ENCODE assay signal across 1 cellular context in the genomic region with DNA sequence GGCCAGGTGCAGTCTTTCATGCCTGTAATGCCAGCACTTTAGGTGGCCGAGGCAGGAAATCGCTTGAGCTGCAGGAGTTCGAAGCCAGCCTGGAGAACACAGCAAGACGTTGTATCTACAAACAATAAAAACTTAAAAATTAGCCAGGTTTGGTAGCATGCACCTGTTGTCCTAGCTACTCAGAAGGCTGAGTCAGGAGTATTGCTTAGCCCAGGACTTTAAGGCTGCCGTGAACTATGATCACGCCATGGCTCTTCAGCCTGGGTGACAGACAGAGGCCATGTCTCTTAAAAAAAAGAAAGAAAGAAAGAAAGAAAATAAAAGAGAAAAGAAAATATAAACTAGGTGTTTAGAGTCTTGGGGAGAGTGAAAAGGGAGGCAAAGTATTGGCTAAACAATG.
TF ChIP-seq lines count a peak whose summit lies in the region.

No MANE protein-coding gene starts in this region.

TF ChIP-seq in GM23338, 12 proteins besides CTCF, POLR2A, EP300 and RAD21:
- TF ChIP-seq, protein P1, sequence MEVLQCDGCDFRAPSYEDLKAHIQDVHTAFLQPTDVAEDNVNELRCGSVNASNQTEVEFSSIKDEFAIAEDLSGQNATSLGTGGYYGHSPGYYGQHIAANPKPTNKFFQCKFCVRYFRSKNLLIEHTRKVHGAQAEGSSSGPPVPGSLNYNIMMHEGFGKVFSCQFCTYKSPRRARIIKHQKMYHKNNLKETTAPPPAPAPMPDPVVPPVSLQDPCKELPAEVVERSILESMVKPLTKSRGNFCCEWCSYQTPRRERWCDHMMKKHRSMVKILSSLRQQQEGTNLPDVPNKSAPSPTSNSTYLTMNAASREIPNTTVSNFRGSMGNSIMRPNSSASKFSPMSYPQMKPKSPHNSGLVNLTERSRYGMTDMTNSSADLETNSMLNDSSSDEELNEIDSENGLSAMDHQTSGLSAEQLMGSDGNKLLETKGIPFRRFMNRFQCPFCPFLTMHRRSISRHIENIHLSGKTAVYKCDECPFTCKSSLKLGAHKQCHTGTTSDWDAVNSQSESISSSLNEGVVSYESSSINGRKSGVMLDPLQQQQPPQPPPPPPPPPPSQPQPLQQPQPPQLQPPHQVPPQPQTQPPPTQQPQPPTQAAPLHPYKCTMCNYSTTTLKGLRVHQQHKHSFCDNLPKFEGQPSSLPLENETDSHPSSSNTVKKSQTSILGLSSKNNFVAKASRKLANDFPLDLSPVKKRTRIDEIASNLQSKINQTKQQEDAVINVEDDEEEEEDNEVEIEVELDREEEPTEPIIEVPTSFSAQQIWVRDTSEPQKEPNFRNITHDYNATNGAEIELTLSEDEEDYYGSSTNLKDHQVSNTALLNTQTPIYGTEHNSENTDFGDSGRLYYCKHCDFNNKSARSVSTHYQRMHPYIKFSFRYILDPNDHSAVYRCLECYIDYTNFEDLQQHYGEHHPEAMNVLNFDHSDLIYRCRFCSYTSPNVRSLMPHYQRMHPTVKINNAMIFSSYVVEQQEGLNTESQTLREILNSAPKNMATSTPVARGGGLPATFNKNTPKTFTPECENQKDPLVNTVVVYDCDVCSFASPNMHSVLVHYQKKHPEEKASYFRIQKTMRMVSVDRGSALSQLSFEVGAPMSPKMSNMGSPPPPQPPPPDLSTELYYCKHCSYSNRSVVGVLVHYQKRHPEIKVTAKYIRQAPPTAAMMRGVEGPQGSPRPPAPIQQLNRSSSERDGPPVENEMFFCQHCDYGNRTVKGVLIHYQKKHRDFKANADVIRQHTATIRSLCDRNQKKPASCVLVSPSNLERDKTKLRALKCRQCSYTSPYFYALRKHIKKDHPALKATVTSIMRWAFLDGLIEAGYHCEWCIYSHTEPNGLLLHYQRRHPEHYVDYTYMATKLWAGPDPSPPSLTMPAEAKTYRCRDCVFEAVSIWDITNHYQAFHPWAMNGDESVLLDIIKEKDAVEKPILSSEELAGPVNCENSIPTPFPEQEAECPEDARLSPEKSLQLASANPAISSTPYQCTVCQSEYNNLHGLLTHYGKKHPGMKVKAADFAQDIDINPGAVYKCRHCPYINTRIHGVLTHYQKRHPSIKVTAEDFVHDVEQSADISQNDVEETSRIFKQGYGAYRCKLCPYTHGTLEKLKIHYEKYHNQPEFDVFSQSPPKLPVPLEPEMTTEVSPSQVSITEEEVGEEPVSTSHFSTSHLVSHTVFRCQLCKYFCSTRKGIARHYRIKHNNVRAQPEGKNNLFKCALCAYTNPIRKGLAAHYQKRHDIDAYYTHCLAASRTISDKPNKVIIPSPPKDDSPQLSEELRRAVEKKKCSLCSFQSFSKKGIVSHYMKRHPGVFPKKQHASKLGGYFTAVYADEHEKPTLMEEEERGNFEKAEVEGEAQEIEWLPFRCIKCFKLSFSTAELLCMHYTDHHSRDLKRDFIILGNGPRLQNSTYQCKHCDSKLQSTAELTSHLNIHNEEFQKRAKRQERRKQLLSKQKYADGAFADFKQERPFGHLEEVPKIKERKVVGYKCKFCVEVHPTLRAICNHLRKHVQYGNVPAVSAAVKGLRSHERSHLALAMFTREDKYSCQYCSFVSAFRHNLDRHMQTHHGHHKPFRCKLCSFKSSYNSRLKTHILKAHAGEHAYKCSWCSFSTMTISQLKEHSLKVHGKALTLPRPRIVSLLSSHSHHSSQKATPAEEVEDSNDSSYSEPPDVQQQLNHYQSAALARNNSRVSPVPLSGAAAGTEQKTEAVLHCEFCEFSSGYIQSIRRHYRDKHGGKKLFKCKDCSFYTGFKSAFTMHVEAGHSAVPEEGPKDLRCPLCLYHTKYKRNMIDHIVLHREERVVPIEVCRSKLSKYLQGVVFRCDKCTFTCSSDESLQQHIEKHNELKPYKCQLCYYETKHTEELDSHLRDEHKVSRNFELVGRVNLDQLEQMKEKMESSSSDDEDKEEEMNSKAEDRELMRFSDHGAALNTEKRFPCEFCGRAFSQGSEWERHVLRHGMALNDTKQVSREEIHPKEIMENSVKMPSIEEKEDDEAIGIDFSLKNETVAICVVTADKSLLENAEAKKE (CRISPR knock-in tag; IDR thresholded peaks at IDR 0.05), result no peak
- no peak for TF ChIP-seq NANOG (IDR thresholded peaks at IDR 0.05; ENCODE audit: borderline replicate concordance)
- TF ChIP-seq JUNB (IDR thresholded peaks at IDR 0.05; ENCODE audit: unreplicated experiment), result no peak
- no peak for TF ChIP-seq EZH2phosphoT487 (IDR thresholded peaks at IDR 0.05; ENCODE audit: unreplicated experiment)
- no peak for TF ChIP-seq EZH2 (IDR thresholded peaks at IDR 0.05; ENCODE audit: low read depth, unreplicated experiment)
- TF ChIP-seq, protein P2, sequence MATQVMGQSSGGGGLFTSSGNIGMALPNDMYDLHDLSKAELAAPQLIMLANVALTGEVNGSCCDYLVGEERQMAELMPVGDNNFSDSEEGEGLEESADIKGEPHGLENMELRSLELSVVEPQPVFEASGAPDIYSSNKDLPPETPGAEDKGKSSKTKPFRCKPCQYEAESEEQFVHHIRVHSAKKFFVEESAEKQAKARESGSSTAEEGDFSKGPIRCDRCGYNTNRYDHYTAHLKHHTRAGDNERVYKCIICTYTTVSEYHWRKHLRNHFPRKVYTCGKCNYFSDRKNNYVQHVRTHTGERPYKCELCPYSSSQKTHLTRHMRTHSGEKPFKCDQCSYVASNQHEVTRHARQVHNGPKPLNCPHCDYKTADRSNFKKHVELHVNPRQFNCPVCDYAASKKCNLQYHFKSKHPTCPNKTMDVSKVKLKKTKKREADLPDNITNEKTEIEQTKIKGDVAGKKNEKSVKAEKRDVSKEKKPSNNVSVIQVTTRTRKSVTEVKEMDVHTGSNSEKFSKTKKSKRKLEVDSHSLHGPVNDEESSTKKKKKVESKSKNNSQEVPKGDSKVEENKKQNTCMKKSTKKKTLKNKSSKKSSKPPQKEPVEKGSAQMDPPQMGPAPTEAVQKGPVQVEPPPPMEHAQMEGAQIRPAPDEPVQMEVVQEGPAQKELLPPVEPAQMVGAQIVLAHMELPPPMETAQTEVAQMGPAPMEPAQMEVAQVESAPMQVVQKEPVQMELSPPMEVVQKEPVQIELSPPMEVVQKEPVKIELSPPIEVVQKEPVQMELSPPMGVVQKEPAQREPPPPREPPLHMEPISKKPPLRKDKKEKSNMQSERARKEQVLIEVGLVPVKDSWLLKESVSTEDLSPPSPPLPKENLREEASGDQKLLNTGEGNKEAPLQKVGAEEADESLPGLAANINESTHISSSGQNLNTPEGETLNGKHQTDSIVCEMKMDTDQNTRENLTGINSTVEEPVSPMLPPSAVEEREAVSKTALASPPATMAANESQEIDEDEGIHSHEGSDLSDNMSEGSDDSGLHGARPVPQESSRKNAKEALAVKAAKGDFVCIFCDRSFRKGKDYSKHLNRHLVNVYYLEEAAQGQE (IDR thresholded peaks at IDR 0.05; ENCODE audit: unreplicated experiment), result no peak
- TF ChIP-seq STAT1 (IDR thresholded peaks at IDR 0.05; ENCODE audit: unreplicated experiment), result no peak
- TF ChIP-seq POLR2AphosphoS5 (IDR thresholded peaks at IDR 0.05; ENCODE audit: low read depth), result no peak
- TF ChIP-seq ZNF114 (CRISPR knock-in tag; IDR thresholded peaks at IDR 0.05), result no peak
- TF ChIP-seq, protein P3, sequence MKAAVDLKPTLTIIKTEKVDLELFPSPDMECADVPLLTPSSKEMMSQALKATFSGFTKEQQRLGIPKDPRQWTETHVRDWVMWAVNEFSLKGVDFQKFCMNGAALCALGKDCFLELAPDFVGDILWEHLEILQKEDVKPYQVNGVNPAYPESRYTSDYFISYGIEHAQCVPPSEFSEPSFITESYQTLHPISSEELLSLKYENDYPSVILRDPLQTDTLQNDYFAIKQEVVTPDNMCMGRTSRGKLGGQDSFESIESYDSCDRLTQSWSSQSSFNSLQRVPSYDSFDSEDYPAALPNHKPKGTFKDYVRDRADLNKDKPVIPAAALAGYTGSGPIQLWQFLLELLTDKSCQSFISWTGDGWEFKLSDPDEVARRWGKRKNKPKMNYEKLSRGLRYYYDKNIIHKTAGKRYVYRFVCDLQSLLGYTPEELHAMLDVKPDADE (IDR thresholded peaks at IDR 0.05), result no peak
- TF ChIP-seq ZNF331 (CRISPR knock-in tag; IDR thresholded peaks at IDR 0.05; ENCODE audit: low read depth), result no peak
- TF ChIP-seq CREB1 (CRISPR knock-in tag; IDR thresholded peaks at IDR 0.05; ENCODE audit: low read depth), result no peak
